ENCODE assay signal across 14 cellular contexts in genomic region chr6:158958504-158959386, GRCh38. TPM values are rescaled to one million over a fixed set of nuclear protein-coding genes. Genes with fewer than 3 reads are reported as not detected.
A peak's percentile ranks its signal among the peaks of the same experiment; 100 is the strongest.
DNase-seq lines count a peak whose midpoint lies in the region; ATAC-seq and TF ChIP-seq lines count a peak whose summit lies in the region.
"Had no signal": no experiment of that assay in that cellular context is flagged by ENCODE, and none has a peak within 500 bp of the region (broad histone marks: within the 10 kb centered on the region; RNA-seq: fewer than 3 reads in every experiment).

No MANE protein-coding gene starts in this region.

- peak in 2 of 3 donors; percentile 29 to 34 for DNase-seq in CD4-positive, CD25-positive, alpha-beta regulatory T cell
- DNase-seq in GM13976 (ENCODE audit: low spot score) (no peak), left lobe of liver (ENCODE audit: low spot score) (no peak), NCI-H524 treated with DMSO at 0.1 percent for 48 hours (lab: John Stamatoyannopoulos, UW) (no peak), mesendoderm (no peak), dorsolateral prefrontal cortex (no peak)
- DNase-seq in activated CD4-positive, alpha-beta memory T cell treated with anti-CD3 and anti-CD28 coated beads, Interleukin-2, amount 10 ng/mL, durations not matched to agents 7 days and 5 days: peak; percentile 23
- DNase-seq: NCI-H1930, thyroid gland had no signal

- CTCF ChIA-PET in activated CD4-positive, alpha-beta memory T cell treated with anti-CD3 and anti-CD28 coated beads, Interleukin-2, amount 10 ng/mL, durations not matched to agents 7 days and 5 days (lab: Charles Lee): interaction anchor here (1.0 to 1.6 kb wide), 3 partner anchors 12 to 89 kb away, joined by 3 to 5 read pairs (median 3); no protein-coding TSS in a partner anchor

- H3K36me3 Mint-ChIP-seq in CD4-positive, CD25-positive, alpha-beta regulatory T cell: no peaks in the 10 kb centered on the region
- H3K36me3 Mint-ChIP-seq in activated CD4-positive, alpha-beta memory T cell treated with anti-CD3 and anti-CD28 coated beads, Interleukin-2, amount 10 ng/mL, durations not matched to agents 7 days and 5 days (ENCODE audit: low read depth): no peaks in the 10 kb centered on the region
- H3K36me3 Mint-ChIP-seq: activated naive CD4-positive, alpha-beta T cell treated with anti-CD3 and anti-CD28 coated beads, Interleukin-2, amount 50 U/mL, for 24 hours had no signal

- no peak overlapping the region for H2BK5ac ChIP-seq in mesendoderm (ENCODE audit: low read length)

- no CpG with 5 or more reads among the region's 7 CpGs for WGBS in mesendoderm (ENCODE audit: extremely low coverage, insufficient coverage, low lambda C conversion rate)

- H3K9me3 ChIP-seq in CD4-positive, CD25-positive, alpha-beta regulatory T cell (ENCODE audit: control insufficient read depth in 2 of 2, low read length in 2 of 2): no peaks in the 10 kb centered on the region
- H3K9me3 ChIP-seq: prostate gland, thyroid gland had no signal

- H3K36me3 ChIP-seq in CD4-positive, CD25-positive, alpha-beta regulatory T cell (ENCODE audit: control insufficient read depth, insufficient read depth, low read length): no peaks in the 10 kb centered on the region
- no peaks in the 10 kb centered on the region for H3K36me3 ChIP-seq in mesendoderm (ENCODE audit: control insufficient read depth, insufficient read depth, low read length)
- H3K36me3 ChIP-seq: BLaER1 treated with 17β-estradiol and CSF1 and Interleukin-3, amounts not matched to agents 10 nM and 100 nM; prostate gland; thyroid gland had no signal

- no peak overlapping the region for H3K4me3 Mint-ChIP-seq in CD4-positive, CD25-positive, alpha-beta regulatory T cell
- no peak overlapping the region for H3K4me3 Mint-ChIP-seq in activated CD4-positive, alpha-beta memory T cell treated with anti-CD3 and anti-CD28 coated beads, Interleukin-2, amount 10 ng/mL, durations not matched to agents 7 days and 5 days
- H3K4me3 Mint-ChIP-seq: activated naive CD4-positive, alpha-beta T cell treated with anti-CD3 and anti-CD28 coated beads, Interleukin-2, amount 50 U/mL, for 24 hours had no signal

- no peaks in the 10 kb centered on the region for H3K9me3 Mint-ChIP-seq in CD4-positive, CD25-positive, alpha-beta regulatory T cell
- H3K9me3 Mint-ChIP-seq in activated CD4-positive, alpha-beta memory T cell treated with anti-CD3 and anti-CD28 coated beads, Interleukin-2, amount 10 ng/mL, durations not matched to agents 7 days and 5 days: no peaks in the 10 kb centered on the region
- H3K9me3 Mint-ChIP-seq: activated naive CD4-positive, alpha-beta T cell treated with anti-CD3 and anti-CD28 coated beads, Interleukin-2, amount 50 U/mL, for 24 hours had no signal

- no peak overlapping the region for H4K5ac ChIP-seq in mesendoderm (ENCODE audit: low read length)

- no peak overlapping the region for H2BK120ac ChIP-seq in mesendoderm (ENCODE audit: low read depth, low read length)

- H2BK15ac ChIP-seq in mesendoderm (replicated peaks; ENCODE audit: low read depth): no peak overlapping the region

- peak in 1 of 2 donors; percentile 52 for ATAC-seq in CD4-positive, CD25-positive, alpha-beta regulatory T cell (ENCODE audit: low read depth in 2 of 2)
- peak; percentile 87 for ATAC-seq in left lobe of liver
- ATAC-seq in HG03135 (IDR thresholded peaks at IDR 0.05; ENCODE audit: unreplicated experiment): no peak

- H3K79me2 ChIP-seq in mesendoderm (ENCODE audit: control insufficient read depth, insufficient read depth, low read length): no peaks in the 10 kb centered on the region

- no peak overlapping the region for H3K23ac ChIP-seq in mesendoderm (ENCODE audit: low read length)

- intact Hi-C loops in dorsolateral prefrontal cortex (cut with DNase I): no loop called here

- peaks cover 9% of the 10 kb centered on the region for H3K27me3 Mint-ChIP-seq in CD4-positive, CD25-positive, alpha-beta regulatory T cell
- H3K27me3 Mint-ChIP-seq in activated CD4-positive, alpha-beta memory T cell treated with anti-CD3 and anti-CD28 coated beads, Interleukin-2, amount 10 ng/mL, durations not matched to agents 7 days and 5 days: peaks cover 2% of the 10 kb centered on the region
- H3K27me3 Mint-ChIP-seq: activated naive CD4-positive, alpha-beta T cell treated with anti-CD3 and anti-CD28 coated beads, Interleukin-2, amount 50 U/mL, for 24 hours had no signal

- no peak overlapping the region for H3K4me2 ChIP-seq in mesendoderm (ENCODE audit: low read length)
- H3K4me2 ChIP-seq: BLaER1 treated with 17β-estradiol and CSF1 and Interleukin-3, amounts not matched to agents 10 nM and 100 nM had no signal

- POLR2A ChIA-PET in activated CD4-positive, alpha-beta memory T cell treated with anti-CD3 and anti-CD28 coated beads, Interleukin-2, amount 10 ng/mL, durations not matched to agents 7 days and 5 days (lab: Charles Lee): interaction anchor here (1.2 to 1.3 kb wide), 3 partner anchors 14 to 169 kb away, joined by 3 to 7 read pairs (median 4); no protein-coding TSS in a partner anchor

- in situ Hi-C loops in GM13976 (cut with MboI; ENCODE audit: low sequenced_read_pairs, unreplicated experiment): loop anchor here (25.0 kb wide), 1 partner anchor 746 kb away; no protein-coding TSS in a partner anchor

- no peak overlapping the region for H3K27ac Mint-ChIP-seq in CD4-positive, CD25-positive, alpha-beta regulatory T cell
- H3K27ac Mint-ChIP-seq in activated CD4-positive, alpha-beta memory T cell treated with anti-CD3 and anti-CD28 coated beads, Interleukin-2, amount 10 ng/mL, durations not matched to agents 7 days and 5 days: no peak overlapping the region
- H3K27ac Mint-ChIP-seq: activated naive CD4-positive, alpha-beta T cell treated with anti-CD3 and anti-CD28 coated beads, Interleukin-2, amount 50 U/mL, for 24 hours had no signal

- no peak overlapping the region for H4K8ac ChIP-seq in mesendoderm (ENCODE audit: low read depth, low read length)

- no peak overlapping the region for H2AK5ac ChIP-seq in mesendoderm (ENCODE audit: low read length)

- peaks cover 0 to 12% (median 0%) of the 10 kb centered on the region in 4 donors for H3K4me1 Mint-ChIP-seq in CD4-positive, CD25-positive, alpha-beta regulatory T cell
- H3K4me1 Mint-ChIP-seq in activated CD4-positive, alpha-beta memory T cell treated with anti-CD3 and anti-CD28 coated beads, Interleukin-2, amount 10 ng/mL, durations not matched to agents 7 days and 5 days: no peaks in the 10 kb centered on the region
- H3K4me1 Mint-ChIP-seq: activated naive CD4-positive, alpha-beta T cell treated with anti-CD3 and anti-CD28 coated beads, Interleukin-2, amount 50 U/mL, for 24 hours had no signal

- no peaks in the 10 kb centered on the region for H3K79me1 ChIP-seq in mesendoderm (ENCODE audit: low read length)

- H3K56ac ChIP-seq in mesendoderm (ENCODE audit: low read length): no peak overlapping the region

- no peak overlapping the region for H3K9ac ChIP-seq in mesendoderm (ENCODE audit: low read length)
- H3K9ac ChIP-seq: BLaER1 treated with 17β-estradiol and CSF1 and Interleukin-3, amounts not matched to agents 10 nM and 100 nM had no signal

- peaks cover 2% of the 10 kb centered on the region for H3K27me3 ChIP-seq in CD4-positive, CD25-positive, alpha-beta regulatory T cell (ENCODE audit: control insufficient read depth, insufficient read depth, low read length)
- H3K27me3 ChIP-seq in mesendoderm (ENCODE audit: insufficient read depth, low read length, poor library complexity): no peaks in the 10 kb centered on the region
- H3K27me3 ChIP-seq in dorsolateral prefrontal cortex: no peaks in the 10 kb centered on the region
- H3K27me3 ChIP-seq: BLaER1 treated with 17β-estradiol and CSF1 and Interleukin-3, amounts not matched to agents 10 nM and 100 nM; thyroid gland had no signal

- TF ChIP-seq CTCF in GM13976 (IDR thresholded peaks at IDR 0.05; ENCODE audit: borderline replicate concordance, control extremely low read depth, extremely low read depth, insufficient read depth, missing control alignments) (peak; percentile 16), dorsolateral prefrontal cortex (IDR thresholded peaks at IDR 0.05 in 54 of 56, conservative IDR thresholded peaks at IDR 0.05 in 2 of 56; ENCODE audit: low read depth in 1 of 56, partially characterized antibody in 56 of 56) (no peak)

- H3K27ac ChIP-seq in CD4-positive, CD25-positive, alpha-beta regulatory T cell (ENCODE audit: insufficient read depth, low read length, poor library complexity, severe bottlenecking): no peak overlapping the region
- H3K27ac ChIP-seq in mesendoderm (ENCODE audit: low read depth, low read length) (no peak overlapping the region), dorsolateral prefrontal cortex (peak overlapping the region in 19 of 59 donors; percentile 0 to 74 (median 37))
- H3K27ac ChIP-seq: BLaER1 treated with 17β-estradiol and CSF1 and Interleukin-3, amounts not matched to agents 10 nM and 100 nM; prostate gland; thyroid gland had no signal

- no peak overlapping the region for H3K4me3 ChIP-seq in CD4-positive, CD25-positive, alpha-beta regulatory T cell (ENCODE audit: low read depth, low read length)
- H3K4me3 ChIP-seq in mesendoderm (ENCODE audit: low read length) (no peak overlapping the region), dorsolateral prefrontal cortex (no peak overlapping the region)
- H3K4me3 ChIP-seq: BLaER1 treated with 17β-estradiol and CSF1 and Interleukin-3, amounts not matched to agents 10 nM and 100 nM; lung; prostate gland; thyroid gland had no signal

- no peak overlapping the region for H3K18ac ChIP-seq in mesendoderm (ENCODE audit: low read length)

- H3K4me1 ChIP-seq in CD4-positive, CD25-positive, alpha-beta regulatory T cell (ENCODE audit: control insufficient read depth, insufficient read depth, low read length, poor library complexity, severe bottlenecking): no peaks in the 10 kb centered on the region
- H3K4me1 ChIP-seq in mesendoderm (ENCODE audit: control insufficient read depth, low read depth, low read length): no peaks in the 10 kb centered on the region
- H3K4me1 ChIP-seq: BLaER1 treated with 17β-estradiol and CSF1 and Interleukin-3, amounts not matched to agents 10 nM and 100 nM; prostate gland; thyroid gland had no signal

- H3K4ac ChIP-seq in mesendoderm (ENCODE audit: low read depth, low read length): no peak overlapping the region

RNA-seq across cellular contexts. Expression of gene RSPH3, which starts 41.3 kb away (rescaled TPM):
- 1.5 TPM for total RNA-seq in CD4-positive, CD25-positive, alpha-beta regulatory T cell
- 1 to 10 TPM; 2.0 to 3.4 (median 2.5) TPM for polyA plus RNA-seq in CD4-positive, CD25-positive, alpha-beta regulatory T cell
- total RNA-seq in activated CD4-positive, alpha-beta memory T cell treated with anti-CD3 and anti-CD28 coated beads, Interleukin-2, amount 10 ng/mL, durations not matched to agents 7 days and 5 days: 1 to 10 TPM; 3.4 to 3.7 TPM
- total RNA-seq in left lobe of liver (4.7 TPM), dorsolateral prefrontal cortex (10 to 100 TPM in 116 of 120 experiments, 1 to 10 TPM in 4; 8.3 to 24.5 (median 16.0) TPM)
- polyA plus RNA-seq in mesendoderm (2013, experiment 1 of 2): 1.3 TPM
- polyA plus RNA-seq in mesendoderm (2013, experiment 2 of 2): 1.2 TPM

Comparison
In these comparisons a context has a peak if more than half of its experiments do, and no peak if none do; other contexts are left out.
1. DNase-seq: peak in CD4-positive, CD25-positive, alpha-beta regulatory T cell (2 of 3) and activated CD4-positive, alpha-beta memory T cell treated with anti-CD3 and anti-CD28 coated beads, Interleukin-2, amount 10 ng/mL, durations not matched to agents 7 days and 5 days (single experiment); none in GM13976 (single experiment), left lobe of liver (single experiment), NCI-H524 treated with DMSO at 0.1 percent for 48 hours (single experiment), mesendoderm (single experiment) and dorsolateral prefrontal cortex (0 of 10).